In the genomic region with DNA sequence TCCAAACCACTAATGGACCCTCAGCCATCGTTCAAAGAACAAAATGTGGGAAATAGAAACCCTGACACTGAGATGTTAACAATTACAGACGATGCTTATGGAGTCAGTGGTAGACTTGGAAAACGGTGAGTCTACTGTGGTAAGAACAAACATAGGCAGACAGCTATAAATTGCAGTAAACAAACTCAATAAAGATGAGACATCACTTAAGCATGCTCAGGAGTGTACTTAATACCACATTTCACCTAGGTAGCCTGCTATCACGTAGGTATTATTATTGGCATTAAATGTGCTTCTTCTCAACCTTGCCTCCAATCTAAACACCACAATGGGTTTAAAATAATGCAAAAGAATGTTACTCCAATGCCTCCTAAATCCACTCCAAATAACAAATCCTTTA, we compare ENCODE assay signal across 18 cellular contexts. TPM values are rescaled to one million over a fixed set of nuclear protein-coding genes. Genes with fewer than 3 reads are reported as not detected.
DNase-seq lines count a peak whose midpoint lies in the region; ATAC-seq and TF ChIP-seq lines count a peak whose summit lies in the region.
"Had no signal": no experiment of that assay in that cellular context is flagged by ENCODE, and none has a peak within 500 bp of the region (broad histone marks: within the 10 kb centered on the region; RNA-seq: fewer than 3 reads in every experiment).

No MANE protein-coding gene starts in this region.

- peaks cover 18% of the 10 kb centered on the region for H3K4me1 Mint-ChIP-seq in T-helper 2 cell treated with Interferon-gamma antibody and Interleukin-4, amounts not matched to agents 5 μg/mL and 100 μg/mL, for 36 hours (ENCODE audit: low read depth)
- peaks cover 57% of the 10 kb centered on the region for H3K4me1 Mint-ChIP-seq in GM23338
- peaks cover 13% of the 10 kb centered on the region for H3K4me1 Mint-ChIP-seq in activated T-helper 17 cell treated with anti-CD3 and anti-CD28 coated beads, Interleukin-2, amount 50 U/mL, for 72 hours
- peaks cover 68% of the 10 kb centered on the region for H3K4me1 Mint-ChIP-seq in memory B cell

- no peak overlapping the region for H2AFZ ChIP-seq in GM23338

- peaks cover 47% of the 10 kb centered on the region for H3K27me3 Mint-ChIP-seq in T-helper 2 cell treated with Interferon-gamma antibody and Interleukin-4, amounts not matched to agents 5 μg/mL and 100 μg/mL, for 36 hours (ENCODE audit: low read depth)
- peaks cover 17% of the 10 kb centered on the region for H3K27me3 Mint-ChIP-seq in GM23338 (ENCODE audit: insufficient read depth, low read depth, poor library complexity)
- peaks cover 68% of the 10 kb centered on the region for H3K27me3 Mint-ChIP-seq in activated T-helper 17 cell treated with anti-CD3 and anti-CD28 coated beads, Interleukin-2, amount 50 U/mL, for 72 hours
- H3K27me3 Mint-ChIP-seq in memory B cell, result no peaks in the 10 kb centered on the region

- no peak overlapping the region for H3K27ac ChIP-seq in GM23338 (ENCODE audit: low read depth)
- H3K27ac ChIP-seq: HL-60 had no signal

- H3F3A ChIP-seq in GM23338 (replicated peaks; ENCODE audit: low read depth), result 0 out of 2 replicates have a peak, but pooled peaks cover under 1% of the 10 kb centered on the region

- H3K9me3 Mint-ChIP-seq in T-helper 2 cell treated with Interferon-gamma antibody and Interleukin-4, amounts not matched to agents 5 μg/mL and 100 μg/mL, for 36 hours, result no peaks in the 10 kb centered on the region
- H3K9me3 Mint-ChIP-seq in GM23338 (no peaks in the 10 kb centered on the region), memory B cell (no peaks in the 10 kb centered on the region)
- H3K9me3 Mint-ChIP-seq in activated T-helper 17 cell treated with anti-CD3 and anti-CD28 coated beads, Interleukin-2, amount 50 U/mL, for 72 hours, result no peaks in the 10 kb centered on the region
- H3K9me3 Mint-ChIP-seq: CD4-positive, alpha-beta T cell; natural killer cell had no signal

- peaks cover 52% of the 10 kb centered on the region for H3K4me1 ChIP-seq in GM23338 (ENCODE audit: insufficient read depth)

- H3K9me2 ChIP-seq in GM23338 (ENCODE audit: insufficient read depth), result no peaks in the 10 kb centered on the region

- H3K79me2 ChIP-seq in GM23338 (replicated peaks; ENCODE audit: insufficient read depth), result peaks cover 83% of the 10 kb centered on the region

- H3K36me3 Mint-ChIP-seq in T-helper 2 cell treated with Interferon-gamma antibody and Interleukin-4, amounts not matched to agents 5 μg/mL and 100 μg/mL, for 36 hours (ENCODE audit: low read depth), result peaks cover 2% of the 10 kb centered on the region
- peaks cover 32% of the 10 kb centered on the region for H3K36me3 Mint-ChIP-seq in GM23338 (ENCODE audit: low read depth)
- peaks cover 9% of the 10 kb centered on the region for H3K36me3 Mint-ChIP-seq in activated T-helper 17 cell treated with anti-CD3 and anti-CD28 coated beads, Interleukin-2, amount 50 U/mL, for 72 hours (ENCODE audit: low read depth)
- H3K36me3 Mint-ChIP-seq in memory B cell, result peaks cover 44% of the 10 kb centered on the region
- H3K36me3 Mint-ChIP-seq: natural killer cell had no signal

- peak overlapping the region; percentile 95 for H3K4me3 ChIP-seq in GM23338

- DNase-seq in T-helper 2 cell treated with Interferon-gamma antibody and Interleukin-4, amounts not matched to agents 5 μg/mL and 100 μg/mL, for 36 hours (ENCODE audit: low spot score), result no peak
- DNase-seq in T-helper 2 cell (no peak), GM23338 (ENCODE audit: low spot score) (no peak), memory B cell (ENCODE audit: low spot score in 2 of 2) (no peak), cerebellar cortex (ENCODE audit: low spot score) (no peak), GM13977 (ENCODE audit: low spot score) (no peak)
- DNase-seq in activated CD8-positive, alpha-beta memory T cell treated with anti-CD3 and anti-CD28 coated beads, Interleukin-2, amount 50 U/mL, for 4 hours, result no peak
- DNase-seq: activated gamma-delta T cell; CD4-positive, alpha-beta T cell; erythroblast; glutamatergic neuron; GOT3; KG1; natural killer cell; NCI-H1105; substantia nigra had no signal

- 0 out of 2 replicates have a peak, but pooled peaks cover 5% of the 10 kb centered on the region for H3K36me3 ChIP-seq in GM23338 (ENCODE audit: insufficient read depth)

- TF ChIP-seq CTCF in GM23338 (conservative IDR thresholded peaks at IDR 0.05; ENCODE audit: low read depth in 2 of 2), result no peak
- no peak for TF ChIP-seq CTCF in GM13977 (IDR thresholded peaks at IDR 0.05; ENCODE audit: extremely low read depth, insufficient read depth, missing control alignments)

- H4K20me1 ChIP-seq in GM23338 (replicated peaks; ENCODE audit: insufficient read depth), result peaks cover 13% of the 10 kb centered on the region; the same call in 1 of the 2 replicates

- ATAC-seq in GM23338, result no peak
- no peak for ATAC-seq in activated T-helper 17 cell treated with anti-CD3 and anti-CD28 coated beads, Interleukin-2, amount 50 U/mL, for 72 hours (replicated peaks)
- no peak for ATAC-seq in memory B cell (ENCODE audit: low read depth)
- ATAC-seq: natural killer cell had no signal

- H3K27me3 ChIP-seq in GM23338 (ENCODE audit: insufficient read depth), result no peaks in the 10 kb centered on the region

- H3K4me3 Mint-ChIP-seq in T-helper 2 cell treated with Interferon-gamma antibody and Interleukin-4, amounts not matched to agents 5 μg/mL and 100 μg/mL, for 36 hours, result peak overlapping the region; percentile 72
- H3K4me3 Mint-ChIP-seq in GM23338 (peak overlapping the region; percentile 89; the same call in 1 of the 3 replicates), memory B cell (peak overlapping the region; percentile 100)
- H3K4me3 Mint-ChIP-seq in activated T-helper 17 cell treated with anti-CD3 and anti-CD28 coated beads, Interleukin-2, amount 50 U/mL, for 72 hours, result peak overlapping the region; percentile 75

- in situ Hi-C loops in GM13977 (cut with MboI; ENCODE audit: low pct_unique_long_range_greater_than_20kb, low sequenced_read_pairs, unreplicated experiment), result no loop called here

- no peak overlapping the region for H3K27ac Mint-ChIP-seq in T-helper 2 cell treated with Interferon-gamma antibody and Interleukin-4, amounts not matched to agents 5 μg/mL and 100 μg/mL, for 36 hours
- H3K27ac Mint-ChIP-seq in GM23338 (no peak overlapping the region), memory B cell (peak overlapping the region; percentile 85)
- H3K27ac Mint-ChIP-seq in activated T-helper 17 cell treated with anti-CD3 and anti-CD28 coated beads, Interleukin-2, amount 50 U/mL, for 72 hours, result peak overlapping the region; percentile 72
- H3K27ac Mint-ChIP-seq: CD4-positive, alpha-beta T cell; natural killer cell had no signal

- peak overlapping the region; percentile 98 for H3K4me2 ChIP-seq in GM23338

TF ChIP-seq in GM23338, 12 proteins besides CTCF, POLR2A, EP300 and RAD21:
- TF ChIP-seq NANOG (IDR thresholded peaks at IDR 0.05; ENCODE audit: borderline replicate concordance) (no peak), JUNB (IDR thresholded peaks at IDR 0.05; ENCODE audit: unreplicated experiment) (no peak), ETS1 (IDR thresholded peaks at IDR 0.05) (no peak), POLR2AphosphoS5 (IDR thresholded peaks at IDR 0.05; ENCODE audit: low read depth) (no peak), ZNF114 (CRISPR knock-in tag; IDR thresholded peaks at IDR 0.05) (no peak), STAT1 (IDR thresholded peaks at IDR 0.05; ENCODE audit: unreplicated experiment) (no peak), EZH2 (IDR thresholded peaks at IDR 0.05; ENCODE audit: low read depth, unreplicated experiment) (no peak), EZH2phosphoT487 (IDR thresholded peaks at IDR 0.05; ENCODE audit: unreplicated experiment) (no peak)
- TF ChIP-seq, protein P1, sequence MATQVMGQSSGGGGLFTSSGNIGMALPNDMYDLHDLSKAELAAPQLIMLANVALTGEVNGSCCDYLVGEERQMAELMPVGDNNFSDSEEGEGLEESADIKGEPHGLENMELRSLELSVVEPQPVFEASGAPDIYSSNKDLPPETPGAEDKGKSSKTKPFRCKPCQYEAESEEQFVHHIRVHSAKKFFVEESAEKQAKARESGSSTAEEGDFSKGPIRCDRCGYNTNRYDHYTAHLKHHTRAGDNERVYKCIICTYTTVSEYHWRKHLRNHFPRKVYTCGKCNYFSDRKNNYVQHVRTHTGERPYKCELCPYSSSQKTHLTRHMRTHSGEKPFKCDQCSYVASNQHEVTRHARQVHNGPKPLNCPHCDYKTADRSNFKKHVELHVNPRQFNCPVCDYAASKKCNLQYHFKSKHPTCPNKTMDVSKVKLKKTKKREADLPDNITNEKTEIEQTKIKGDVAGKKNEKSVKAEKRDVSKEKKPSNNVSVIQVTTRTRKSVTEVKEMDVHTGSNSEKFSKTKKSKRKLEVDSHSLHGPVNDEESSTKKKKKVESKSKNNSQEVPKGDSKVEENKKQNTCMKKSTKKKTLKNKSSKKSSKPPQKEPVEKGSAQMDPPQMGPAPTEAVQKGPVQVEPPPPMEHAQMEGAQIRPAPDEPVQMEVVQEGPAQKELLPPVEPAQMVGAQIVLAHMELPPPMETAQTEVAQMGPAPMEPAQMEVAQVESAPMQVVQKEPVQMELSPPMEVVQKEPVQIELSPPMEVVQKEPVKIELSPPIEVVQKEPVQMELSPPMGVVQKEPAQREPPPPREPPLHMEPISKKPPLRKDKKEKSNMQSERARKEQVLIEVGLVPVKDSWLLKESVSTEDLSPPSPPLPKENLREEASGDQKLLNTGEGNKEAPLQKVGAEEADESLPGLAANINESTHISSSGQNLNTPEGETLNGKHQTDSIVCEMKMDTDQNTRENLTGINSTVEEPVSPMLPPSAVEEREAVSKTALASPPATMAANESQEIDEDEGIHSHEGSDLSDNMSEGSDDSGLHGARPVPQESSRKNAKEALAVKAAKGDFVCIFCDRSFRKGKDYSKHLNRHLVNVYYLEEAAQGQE (IDR thresholded peaks at IDR 0.05; ENCODE audit: unreplicated experiment), result no peak

RNA-seq across cellular contexts. Expression of gene OSBPL10, which starts 2.5 kb away (rescaled TPM):
- 149 and 204 TPM in 2 replicates for total RNA-seq in GM23338 (2014; rRNA removed; shearing (Covaris generic))
- polyA plus RNA-seq in GM23338 (2016; fragmentation: Nextera tagmentation; extraction: Ambion mirVana), result 20.0 and 23.8 TPM in 2 replicates
- total RNA-seq in activated T-helper 17 cell treated with anti-CD3 and anti-CD28 coated beads, Interleukin-2, amount 50 U/mL, for 72 hours, result 10 to 100 TPM in 1 of 2 donors, under 1 TPM in 1; 0.90 to 11.5 TPM
- total RNA-seq: CD4-positive, alpha-beta T cell had no signal

RNA-seq across cellular contexts. Expression of gene ZNF860, which starts 3.0 kb away (rescaled TPM):
- total RNA-seq in GM23338 (2014; rRNA removed; shearing (Covaris generic)), result 12.4 and 14.7 TPM in 2 replicates
- 2.7 and 5.2 TPM in 2 replicates for polyA plus RNA-seq in GM23338 (2016; fragmentation: Nextera tagmentation; extraction: Ambion mirVana)
- total RNA-seq in activated T-helper 17 cell treated with anti-CD3 and anti-CD28 coated beads, Interleukin-2, amount 50 U/mL, for 72 hours, result under 1 TPM in 1 of 2 donors, not detected in 1; 0.91 TPM
- total RNA-seq: CD4-positive, alpha-beta T cell had no signal

Comparison
In these comparisons a context has a peak if more than half of its experiments do, and no peak if none do; other contexts are left out.
1. H3K27ac Mint-ChIP-seq: peak in activated T-helper 17 cell treated with anti-CD3 and anti-CD28 coated beads, Interleukin-2, amount 50 U/mL, for 72 hours (single experiment) and memory B cell (single experiment); none in T-helper 2 cell treated with Interferon-gamma antibody and Interleukin-4, amounts not matched to agents 5 μg/mL and 100 μg/mL, for 36 hours (single experiment) and GM23338 (single experiment).
2. RNA of gene OSBPL10, which starts 2.5 kb away (total RNA-seq): 149 to 204 TPM in GM23338; 0.90 to 11.5 TPM in activated T-helper 17 cell treated with anti-CD3 and anti-CD28 coated beads, Interleukin-2, amount 50 U/mL, for 72 hours; every median in the first group is over 10 times any median in the second.
3. Peak in every context shown above with its lines, with median percentiles within 50 percentile points of each other: H3K4me3 Mint-ChIP-seq.